Comparison of ENCODE assay signal across 31 cellular contexts in the genomic region with DNA sequence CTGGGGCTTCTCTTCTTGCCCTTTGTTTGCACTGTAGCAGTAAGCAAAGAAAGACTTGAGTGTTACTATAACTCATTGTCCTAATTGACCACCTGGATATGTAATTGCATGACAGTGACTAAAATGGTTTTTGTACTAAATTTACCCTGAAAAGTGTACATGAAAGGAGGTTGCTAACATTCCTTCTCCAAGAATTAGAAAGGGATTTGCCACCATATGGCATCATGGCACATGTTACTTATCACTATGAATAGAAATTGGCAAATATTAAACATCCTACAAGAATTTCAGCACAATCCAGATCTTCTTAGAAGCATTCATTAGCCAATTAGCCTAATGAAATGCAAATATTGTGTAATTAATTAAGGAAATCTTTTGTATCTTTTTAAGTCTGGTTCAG.
"Had no signal": no experiment of that assay in that cellular context is flagged by ENCODE, and none has a peak within 500 bp of the region (broad histone marks: within the 10 kb centered on the region; RNA-seq: fewer than 3 reads in every experiment).

No MANE protein-coding gene starts in this region.

- ATAC-seq: activated CD8-positive, alpha-beta T cell treated with anti-CD3 and anti-CD28 coated beads for 36 hours; activated naive CD4-positive, alpha-beta T cell treated with anti-CD3 and anti-CD28 coated beads, Interleukin-2, amount 50 U/mL, for 72 hours; activated T-cell treated with anti-CD3 and anti-CD28 coated beads, Interleukin-2, amount 50 U/mL, for 4 hours; activated T-cell treated with anti-CD3 and anti-CD28 coated beads, Interleukin-2, amount 50 U/mL, for 72 hours; activated T-helper 17 cell treated with anti-CD3 and anti-CD28 coated beads, Interleukin-2, amount 50 U/mL, for 72 hours; body of pancreas had no signal

- DNase-seq: activated B cell treated with CpG ODN at 0.5 μM for 24 hours; activated CD4-positive, alpha-beta memory T cell treated with anti-CD3 and anti-CD28 coated beads for 36 hours; activated CD4-positive, alpha-beta T cell treated with anti-CD3 and anti-CD28 coated beads for 4 hours; activated CD4-positive, alpha-beta T cell treated with anti-CD3 and anti-CD28 coated beads, Interleukin-2, amount 10 ng/mL, durations not matched to agents 24 days and 14 days; activated CD4-positive, alpha-beta T cell treated with anti-CD3 and anti-CD28 coated beads, Interleukin-2, amount 50 U/mL, for 1 hour; activated CD4-positive, alpha-beta T cell treated with anti-CD3 and anti-CD28 coated beads, Interleukin-2, amount 50 U/mL, for 4 hours; activated CD4-positive, CD25-positive, alpha-beta regulatory T cell treated with anti-CD3 and anti-CD28 coated beads, Interleukin-2, amount 50 U/mL, for 72 hours; activated CD8-positive, alpha-beta memory T cell treated with anti-CD3 and anti-CD28 coated beads, Interleukin-2, amount 50 U/mL, for 4 hours; activated CD8-positive, alpha-beta T cell treated with anti-CD3 and anti-CD28 coated beads for 36 hours; activated effector memory CD4-positive, alpha-beta T cell treated with anti-CD3 and anti-CD28 coated beads, Interleukin-2, amount 50 U/mL, for 16 hours; activated gamma-delta T cell treated with Interleukin-2 at 50 U/mL for 16 hours; activated naive CD4-positive, alpha-beta T cell; activated naive CD4-positive, alpha-beta T cell treated with anti-CD3 and anti-CD28 coated beads for 36 hours; activated naive CD4-positive, alpha-beta T cell treated with anti-CD3 and anti-CD28 coated beads, Interleukin-2, amount 50 U/mL, for 16 hours; activated naive CD8-positive, alpha-beta T cell treated with anti-CD3 and anti-CD28 coated beads for 36 hours; activated T-cell treated with anti-CD3 and anti-CD28 coated beads for 4 hours; activated T-cell treated with anti-CD3 and anti-CD28 coated beads, Interleukin-2, amount 50 U/mL, for 1 hour; activated T-cell treated with anti-CD3 and anti-CD28 coated beads, Interleukin-2, amount 50 U/mL, for 4 hours; activated T-cell treated with anti-CD3 and anti-CD28 coated beads, Interleukin-2, amount 50 U/mL, for 72 hours; adrenal gland; amniotic stem cell; aorta; body of pancreas; brain microvascular endothelial cell; central memory CD4-positive, alpha-beta T cell; cerebellar nuclear complex; colonic mucosa; T-helper 2 cell; T-helper 9 cell had no signal
